Comparison of ENCODE assay signal across 1 cellular context in the genomic region with DNA sequence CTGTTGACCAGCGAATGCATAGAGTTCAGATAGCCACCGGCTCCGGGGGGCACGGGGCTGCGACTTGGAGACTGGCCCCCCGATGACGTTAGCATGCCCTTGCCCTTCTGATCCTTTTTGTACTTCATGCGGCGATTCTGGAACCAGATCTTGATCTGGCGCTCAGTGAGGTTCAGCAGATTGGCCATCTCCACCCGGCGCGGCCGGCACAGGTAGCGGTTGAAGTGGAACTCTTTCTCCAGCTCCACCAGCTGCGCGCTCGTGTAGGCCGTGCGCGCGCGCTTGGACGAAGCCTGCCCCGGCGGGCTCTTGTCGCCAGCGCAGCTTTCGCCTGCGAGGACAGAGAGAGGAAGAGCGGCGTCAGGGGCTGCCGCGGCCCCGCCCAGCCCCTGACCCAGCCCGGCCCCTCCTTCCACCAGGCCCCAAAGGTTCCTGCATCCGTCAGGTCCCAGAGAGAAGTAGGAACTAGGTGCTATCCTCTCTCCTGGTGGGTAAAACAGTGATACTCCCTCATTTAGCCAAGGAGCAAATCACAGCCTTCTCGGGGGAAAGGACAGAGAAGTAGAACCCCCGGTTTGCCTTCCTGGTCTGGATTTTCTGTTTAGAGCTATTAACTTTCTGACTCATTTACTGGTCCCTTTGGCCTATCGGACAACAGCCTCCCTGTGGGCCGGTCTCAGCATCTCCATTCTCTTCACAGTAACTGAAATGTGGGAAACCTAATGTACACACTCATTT.
TF ChIP-seq lines count a peak whose summit lies in the region.

No MANE protein-coding gene starts in this region.

TF ChIP-seq in SK-N-SH treated with all-trans-retinoic acid at 6 μM for 48 hours, 23 proteins besides CTCF, POLR2A, EP300 and RAD21:
- TF ChIP-seq ZNF565 (CRISPR knock-in tag; conservative IDR thresholded peaks at IDR 0.05; ENCODE audit: low read depth) (no peak), ZC3H10 (CRISPR knock-in tag; IDR thresholded peaks at IDR 0.05) (no peak), ZFP3 (CRISPR knock-in tag; IDR thresholded peaks at IDR 0.05) (no peak)
TF ChIP-seq in SK-N-SH treated with all-trans-retinoic acid at 6 μM for 48 hours: peak in this region for 0.
